1 cellular context compared by ENCODE assay signal in genomic region chr12:69524755-69525509, GRCh38.
TF ChIP-seq lines count a peak whose summit lies in the region.

No MANE protein-coding gene starts in this region.

TF ChIP-seq in GM23338, 12 proteins besides CTCF, POLR2A, EP300 and RAD21 (continued from another document):
- no peak for TF ChIP-seq ZNF462 (CRISPR knock-in tag; IDR thresholded peaks at IDR 0.05)
- no peak for TF ChIP-seq EZH2phosphoT487 (IDR thresholded peaks at IDR 0.05; ENCODE audit: unreplicated experiment)
- no peak for TF ChIP-seq ZNF114 (CRISPR knock-in tag; IDR thresholded peaks at IDR 0.05)
- TF ChIP-seq EZH2 (IDR thresholded peaks at IDR 0.05; ENCODE audit: low read depth, unreplicated experiment): no peak
